Comparison of ENCODE assay signal across 14 cellular contexts in the genomic region with DNA sequence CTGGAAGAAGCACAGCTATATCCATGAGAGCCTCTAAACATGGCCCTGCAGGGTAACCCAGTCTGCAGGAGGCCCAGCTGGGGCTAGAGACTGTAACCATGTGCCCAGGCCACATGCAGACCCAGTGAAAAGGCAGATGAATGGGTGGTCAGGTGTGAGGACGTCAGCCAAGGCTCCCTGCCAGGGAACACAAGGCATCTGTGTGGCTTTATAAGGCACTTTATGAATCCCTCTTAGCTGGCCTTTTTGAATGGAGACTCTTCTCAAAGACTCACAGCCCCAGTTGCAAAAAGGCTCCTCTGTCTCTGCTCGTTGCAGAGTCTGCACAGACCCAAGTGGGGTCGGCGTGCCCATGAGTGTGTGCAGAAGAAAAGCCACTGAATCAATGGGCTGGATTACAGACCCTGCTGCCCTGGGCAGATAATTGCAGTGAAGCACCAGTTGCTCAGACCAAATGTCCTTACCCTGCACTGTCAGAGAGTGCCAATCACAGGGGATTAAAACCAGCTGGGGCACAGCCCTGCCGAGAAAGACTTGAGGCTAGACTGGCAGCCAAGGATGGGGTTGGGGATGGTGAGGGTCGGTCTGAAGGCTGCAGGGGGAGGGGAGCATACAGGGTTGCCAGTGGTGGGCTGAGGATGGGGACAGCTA.
DNase-seq lines count a peak whose midpoint lies in the region; ATAC-seq, FAIRE-seq and TF ChIP-seq lines count a peak whose summit lies in the region.
"Had no signal": no experiment of that assay in that cellular context is flagged by ENCODE, and none has a peak within 500 bp of the region (broad histone marks: within the 10 kb centered on the region; RNA-seq: fewer than 3 reads in every experiment).

No MANE protein-coding gene starts in this region.

- H2AFZ ChIP-seq in neuronal stem cell (ENCODE audit: low read length): no peak overlapping the region

- CTCF ChIA-PET in HEK293 (lab: Yijun Ruan, JAX): interaction anchor here (0.7 to 1.2 kb wide), 2 partner anchors 10 to 443 kb away, joined by 4 read pairs; no protein-coding TSS in a partner anchor

- peak overlapping the region; percentile 68 for H2AK5ac ChIP-seq in neuronal stem cell (ENCODE audit: low read depth, low read length)

- no peak overlapping the region for H3K23ac ChIP-seq in neuronal stem cell (ENCODE audit: low read depth, low read length, poor library complexity)

- H3K4me2 ChIP-seq in neuronal stem cell (ENCODE audit: insufficient read depth, low read length, poor library complexity, severe bottlenecking): no peak overlapping the region

- no peak overlapping the region for H2BK12ac ChIP-seq in neuronal stem cell (ENCODE audit: low read length)

- H3K4me1 ChIP-seq in HEK293 (ENCODE audit: control insufficient read depth, insufficient read depth, low read length) (no peaks in the 10 kb centered on the region), neuronal stem cell (ENCODE audit: control insufficient read depth in 2 of 2, insufficient read depth in 1 of 2, low read depth in 1 of 2, low read length in 2 of 2) (peaks cover 0 to 25% of the 10 kb centered on the region in 2 donors)
- H3K4me1 ChIP-seq: upper lobe of right lung had no signal

- POLR2A ChIA-PET in HEK293 (lab: Yijun Ruan, JAX): no interaction called here

- H3K4ac ChIP-seq in neuronal stem cell (ENCODE audit: low read length): no peak overlapping the region

- FAIRE-seq in bronchial epithelial cell (lab: Jason Lieb, UNC): peak; percentile 83

- TF ChIP-seq POLR2A in GM18505 (IDR thresholded peaks at IDR 0.05; ENCODE audit: borderline replicate concordance, extremely low read depth, insufficient read depth, insufficient read length): no peak

- H3K14ac ChIP-seq in neuronal stem cell (ENCODE audit: low read length): no peak overlapping the region

- peak overlapping the region; percentile 13 for H3K9ac ChIP-seq in neuronal stem cell (ENCODE audit: low read depth, low read length, poor library complexity)

- H3K27ac ChIP-seq in HEK293 (ENCODE audit: extremely low read depth, low read depth, low read length): no peak overlapping the region
- peak overlapping the region; percentile 31 for H3K27ac ChIP-seq in neuronal stem cell (replicated peaks; ENCODE audit: low read length)
- H3K27ac ChIP-seq: upper lobe of right lung had no signal

- ATAC-seq in GM18505 (IDR thresholded peaks at IDR 0.05; ENCODE audit: unreplicated experiment): no peak
- ATAC-seq: activated CD8-positive, alpha-beta T cell treated with anti-CD3 and anti-CD28 coated beads, Interleukin-2, amount 10 ng/mL, durations not matched to agents 7 days and 5 days; stimulated activated memory B cell treated with anti-CD40 and anti-IgM and Interleukin-4, amounts not matched to agents 10 μg/mL and 1 μg/mL and 100 μg/mL, for 72 hours; upper lobe of right lung had no signal

- TF ChIP-seq CTCF in HEK293 (tag by site-specific recombination; IDR thresholded peaks at IDR 0.05) (no peak), bronchial epithelial cell (IDR thresholded peaks at IDR 0.05; ENCODE audit: insufficient read depth, low read length, severe bottlenecking) (no peak)

- H2BK15ac ChIP-seq in neuronal stem cell (ENCODE audit: low read length): no peak overlapping the region

- H3K18ac ChIP-seq in neuronal stem cell (ENCODE audit: low read length): peak overlapping the region; percentile 84

- no peak overlapping the region for H2BK120ac ChIP-seq in neuronal stem cell (ENCODE audit: low read depth, low read length)

- H2BK5ac ChIP-seq in neuronal stem cell (ENCODE audit: low read length): no peak overlapping the region

- no peaks in the 10 kb centered on the region for H3K79me1 ChIP-seq in neuronal stem cell (ENCODE audit: low read depth, low read length)

- peak; percentile 90 to 93 for DNase-seq in NCI-H524 (lab: John Stamatoyannopoulos, UW)
- DNase-seq in bronchial epithelial cell (ENCODE audit: low read depth): no peak
- no peak for DNase-seq in neuronal stem cell (ENCODE audit: low spot score)
- no peak for DNase-seq in HUDEP-2 (lab: John Stamatoyannopoulos, UW; ENCODE audit: unreplicated experiment in 76 of 76)
- DNase-seq in activated CD4-positive, alpha-beta T cell treated with anti-CD3 and anti-CD28 coated beads, Interleukin-2, amount 50 U/mL, for 1 hour: no peak
- no peak for DNase-seq in stimulated activated naive CD4-positive, alpha-beta T cell (lab: John Stamatoyannopoulos, UW)
- DNase-seq: activated CD8-positive, alpha-beta T cell treated with anti-CD3 and anti-CD28 coated beads, Interleukin-2, amount 10 ng/mL, durations not matched to agents 7 days and 5 days; activated effector memory CD4-positive, alpha-beta T cell treated with Interleukin-2 at 50 U/mL for 16 hours; NCI-H2171; upper lobe of right lung had no signal

- H3K9me3 ChIP-seq in HEK293 (ENCODE audit: control insufficient read depth, insufficient read depth, low read depth, low read length) (no peaks in the 10 kb centered on the region), neuronal stem cell (replicated peaks in 1 of 2; ENCODE audit: control insufficient read depth in 2 of 2, insufficient read depth in 1 of 2, low read depth in 1 of 2, low read length in 2 of 2) (no peaks in the 10 kb centered on the region)
- H3K9me3 ChIP-seq: upper lobe of right lung had no signal

- peaks cover 2% of the 10 kb centered on the region for H3K27me3 ChIP-seq in bronchial epithelial cell (ENCODE audit: control insufficient read depth, insufficient read depth, low read length)
- peaks cover 0 to 22% (median 0%) of the 10 kb centered on the region in 3 experiments for H3K27me3 ChIP-seq in neuronal stem cell (ENCODE audit: control insufficient read depth in 3 of 3, insufficient read depth in 3 of 3, low read depth in 1 of 3, low read length in 3 of 3)
- H3K27me3 ChIP-seq: upper lobe of right lung had no signal

- no peak overlapping the region for H4K8ac ChIP-seq in neuronal stem cell (ENCODE audit: low read depth, low read length)

- no peak overlapping the region for H3K4me3 ChIP-seq in HEK293 (ENCODE audit: low read depth, low read length)
- no peak overlapping the region for H3K4me3 ChIP-seq in bronchial epithelial cell (ENCODE audit: low read depth, low read length)
- H3K4me3 ChIP-seq in neuronal stem cell (ENCODE audit: low read length in 2 of 2): no peak overlapping the region
- H3K4me3 ChIP-seq: lung, upper lobe of right lung had no signal

- H3K36me3 ChIP-seq in HEK293 (ENCODE audit: control insufficient read depth in 2 of 2, insufficient read depth in 1 of 2, low read length in 2 of 2) (no peaks in the 10 kb centered on the region), bronchial epithelial cell (ENCODE audit: control insufficient read depth, insufficient read depth, low read length) (no peaks in the 10 kb centered on the region), neuronal stem cell (replicated peaks in 1 of 2; ENCODE audit: control insufficient read depth in 2 of 2, insufficient read depth in 2 of 2, low read length in 2 of 2) (no peaks in the 10 kb centered on the region)
- H3K36me3 ChIP-seq: upper lobe of right lung had no signal

- WGBS in neuronal stem cell (ENCODE audit: extremely low coverage in 2 of 2, insufficient read length in 2 of 2, insufficient replicate concordance in 1 of 2), 2 donors: no CpG with 5 or more reads among the region's 6 CpGs

- no peak overlapping the region for H4K91ac ChIP-seq in neuronal stem cell (ENCODE audit: low read depth, low read length, poor library complexity)

TF ChIP-seq in HEK293, 187 proteins besides CTCF, POLR2A, EP300 and RAD21:
- TF ChIP-seq ZNF660 (tag by site-specific recombination; IDR thresholded peaks at IDR 0.05) (no peak), FEZF1 (tag by site-specific recombination; IDR thresholded peaks at IDR 0.05) (peak; percentile 58), GLIS1 (tag by site-specific recombination; IDR thresholded peaks at IDR 0.05) (peak; percentile 91), ZIC2 (tag by site-specific recombination; IDR thresholded peaks at IDR 0.05) (peak; percentile 98), SCRT1 (tag by site-specific recombination; IDR thresholded peaks at IDR 0.05; ENCODE audit: borderline replicate concordance) (peak; percentile 52; the same call in 1 of the 2 replicates), ZSCAN16 (tag by site-specific recombination; IDR thresholded peaks at IDR 0.05) (no peak), KLF17 (tag by site-specific recombination; IDR thresholded peaks at IDR 0.05) (no peak), SCRT2 (tag by site-specific recombination; IDR thresholded peaks at IDR 0.05) (peak; percentile 77)

Comparison
In these comparisons a context has a peak if more than half of its experiments do, and no peak if none do; other contexts are left out.
1. DNase-seq: peak in NCI-H524 (2 of 2); none in bronchial epithelial cell (single experiment), neuronal stem cell (single experiment), HUDEP-2 (0 of 76), activated CD4-positive, alpha-beta T cell treated with anti-CD3 and anti-CD28 coated beads, Interleukin-2, amount 50 U/mL, for 1 hour (single experiment) and stimulated activated naive CD4-positive, alpha-beta T cell (0 of 6).